ENCODE assay signal across 8 cellular contexts in genomic region chr12:56188116-56188785, GRCh38. TPM values are rescaled to one million over a fixed set of nuclear protein-coding genes. Genes with fewer than 3 reads are reported as not detected.
A peak's percentile ranks its signal among the peaks of the same experiment; 100 is the strongest.
DNase-seq lines count a peak whose midpoint lies in the region; ATAC-seq and TF ChIP-seq lines count a peak whose summit lies in the region.

No MANE protein-coding gene starts in this region.

- intact Hi-C loops in gastrocnemius medialis (cut with DNase I; ENCODE audit: low total_unique reads) = loop anchor here (2.0 kb wide), 1 partner anchor 29 kb away; the partner anchor contains the start of gene MYL6

- peak; percentile 27 for DNase-seq in NCI-H82 (lab: John Stamatoyannopoulos, UW)
- no peak for DNase-seq in NCI-H82 treated with DMSO at 0.1 percent for 48 hours (lab: John Stamatoyannopoulos, UW; ENCODE audit: unreplicated experiment)
- no peak for DNase-seq in T-helper 17 cell
- DNase-seq in foreskin fibroblast = no peak
- no peak for DNase-seq in gastrocnemius medialis
- DNase-seq in foreskin keratinocyte = no peak

- no peaks in the 10 kb centered on the region for H3K27me3 ChIP-seq in gastrocnemius medialis
- no peaks in the 10 kb centered on the region for H3K27me3 ChIP-seq in foreskin keratinocyte

- H3K27ac ChIP-seq in gastrocnemius medialis (peak overlapping the region; percentile 89 to 94 (median 94)), foreskin keratinocyte (no peak overlapping the region)

- peaks cover 4% of the 10 kb centered on the region for H3K27me3 Mint-ChIP-seq in T-helper 17 cell

- H3K36me3 Mint-ChIP-seq in T-helper 17 cell (ENCODE audit: low read depth) = peaks cover 8% of the 10 kb centered on the region

- no peaks in the 10 kb centered on the region for H3K9me3 ChIP-seq in T-helper 17 cell (ENCODE audit: control insufficient read depth, low read length, poor library complexity, severe bottlenecking)
- H3K9me3 ChIP-seq in gastrocnemius medialis = no peaks in the 10 kb centered on the region

- ATAC-seq in T-helper 17 cell (no peak), gastrocnemius medialis (no peak), HG03460 (IDR thresholded peaks at IDR 0.05; ENCODE audit: unreplicated experiment) (no peak), GM21528 (IDR thresholded peaks at IDR 0.05; ENCODE audit: low FRiP score, unreplicated experiment) (no peak), foreskin keratinocyte (no peak)

- H3K36me3 ChIP-seq in gastrocnemius medialis = peaks cover 2 to 29% of the 10 kb centered on the region in 2 donors

- peak overlapping the region; percentile 95 for H3K27ac Mint-ChIP-seq in T-helper 17 cell

- peak overlapping the region; percentile 99 for H3K4me3 Mint-ChIP-seq in T-helper 17 cell

- H3K4me3 ChIP-seq in foreskin fibroblast (ENCODE audit: low read depth in 1 of 2, low read length in 2 of 2) (peak overlapping the region; percentile 79 to 88), gastrocnemius medialis (peak overlapping the region; percentile 76 to 90 (median 82))

- in situ Hi-C loops in gastrocnemius medialis (cut with MboI; ENCODE audit: low sequenced_read_pairs in 4 of 4) = loop anchor here in 3 of 4 donors (5.0 to 25.0 kb wide), 3 partner anchors 61 to 274 kb away; partner anchors contain the start of genes ESYT1 (in 3 of the 3), MIP (in 1 of the 3) and SPRYD4 (in 1 of the 3)

- H3K4me1 Mint-ChIP-seq in T-helper 17 cell = peaks cover 42% of the 10 kb centered on the region

- TF ChIP-seq CTCF in foreskin fibroblast (IDR thresholded peaks at IDR 0.05; ENCODE audit: low read depth, low read length) (no peak), gastrocnemius medialis (IDR thresholded peaks at IDR 0.05 in 4 of 5, conservative IDR thresholded peaks at IDR 0.05 in 1 of 5) (no peak), foreskin keratinocyte (conservative IDR thresholded peaks at IDR 0.05) (no peak)

- no peak for TF ChIP-seq POLR2A in gastrocnemius medialis (IDR thresholded peaks at IDR 0.05)

- H3K4me1 ChIP-seq in gastrocnemius medialis (peaks cover 16 to 28% of the 10 kb centered on the region in 2 donors), foreskin keratinocyte (peaks cover 12% of the 10 kb centered on the region)

RNA-seq across cellular contexts. Expression of gene SMARCC2, which starts 1.0 kb away (rescaled TPM):
- total RNA-seq in T-helper 17 cell (100 to 1,000 TPM; 130 to 138 TPM), gastrocnemius medialis (10 to 100 TPM; 34.1 to 56.9 (median 49.4) TPM), foreskin keratinocyte (46.0 and 46.1 TPM in 2 replicates)
- polyA plus RNA-seq in foreskin keratinocyte = 13.3 and 14.7 TPM in 2 replicates

RNA-seq across cellular contexts. Expression of gene MYL6, which starts 30.1 kb away (rescaled TPM):
- total RNA-seq in T-helper 17 cell (100 to 1,000 TPM; 741 to 784 TPM), gastrocnemius medialis (100 to 1,000 TPM; 159 to 324 (median 202) TPM), foreskin keratinocyte (2,537 and 2,800 TPM in 2 replicates)
- 3,288 and 3,690 TPM in 2 replicates for polyA plus RNA-seq in foreskin keratinocyte

RNA-seq across cellular contexts. Expression of gene RNF41, which starts 33.5 kb away (rescaled TPM):
- total RNA-seq in T-helper 17 cell (10 to 100 TPM; 35.5 to 37.4 TPM), gastrocnemius medialis (10 to 100 TPM; 46.5 to 58.9 (median 54.8) TPM), foreskin keratinocyte (37.1 and 39.4 TPM in 2 replicates)
- polyA plus RNA-seq in foreskin keratinocyte = 19.0 and 21.8 TPM in 2 replicates

RNA-seq across cellular contexts. Expression of gene MYL6B, which starts 35.9 kb away (rescaled TPM):
- total RNA-seq in T-helper 17 cell = 1 to 10 TPM; 5.4 to 9.0 TPM
- 100 to 1,000 TPM; 159 to 334 (median 198) TPM for total RNA-seq in gastrocnemius medialis
- total RNA-seq in foreskin keratinocyte = 72.0 and 81.4 TPM in 2 replicates
- 93.6 and 101 TPM in 2 replicates for polyA plus RNA-seq in foreskin keratinocyte

RNA-seq across cellular contexts. Expression of gene NABP2, which starts 35.9 kb away (rescaled TPM):
- total RNA-seq in T-helper 17 cell (10 to 100 TPM; 12.5 to 19.4 TPM), gastrocnemius medialis (10 to 100 TPM; 29.6 to 75.0 (median 42.8) TPM), foreskin keratinocyte (45.8 and 47.1 TPM in 2 replicates)
- 58.2 and 62.8 TPM in 2 replicates for polyA plus RNA-seq in foreskin keratinocyte
